ENCODE assay signal across 2 cellular contexts in the genomic region with DNA sequence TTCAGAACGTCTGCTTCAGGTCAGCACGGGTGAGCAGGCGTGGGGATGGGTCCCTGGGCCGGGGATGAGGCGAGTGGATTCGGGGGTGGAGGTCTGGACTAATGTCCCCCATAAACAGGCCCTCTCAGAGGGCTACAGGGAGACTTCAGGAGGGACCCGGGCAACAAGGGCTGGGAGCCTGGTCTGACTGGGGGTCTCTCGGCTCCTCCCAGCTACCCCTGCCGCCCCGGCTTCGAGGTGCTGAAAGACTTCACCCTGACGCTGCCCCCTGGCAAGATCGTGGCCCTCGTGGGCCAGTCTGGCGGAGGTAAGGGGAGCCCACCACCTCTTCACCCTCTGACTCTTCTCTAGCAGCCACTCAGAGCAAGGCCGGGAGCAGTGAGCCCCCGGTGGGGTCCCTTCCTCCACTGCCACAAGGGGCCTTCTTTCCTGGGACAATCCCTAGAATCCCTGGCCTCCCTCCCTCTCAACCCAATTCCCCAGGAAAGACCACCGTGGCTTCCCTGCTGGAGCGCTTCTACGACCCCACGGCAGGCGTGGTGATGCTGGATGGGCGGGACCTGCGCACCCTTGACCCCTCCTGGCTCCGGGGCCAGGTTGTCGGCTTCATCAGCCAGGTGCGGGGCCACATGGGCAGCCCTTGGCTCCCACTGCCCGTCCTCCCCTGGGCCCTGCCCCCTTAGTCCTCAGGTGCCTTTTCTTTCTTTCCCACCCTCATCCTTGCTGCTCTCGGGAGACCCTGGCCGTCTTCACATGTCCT.
TF ChIP-seq lines count a peak whose summit lies in the region.

No MANE protein-coding gene starts in this region.

TF ChIP-seq in A549, 52 proteins besides CTCF, POLR2A, EP300 and RAD21:
- TF ChIP-seq, protein P1, sequence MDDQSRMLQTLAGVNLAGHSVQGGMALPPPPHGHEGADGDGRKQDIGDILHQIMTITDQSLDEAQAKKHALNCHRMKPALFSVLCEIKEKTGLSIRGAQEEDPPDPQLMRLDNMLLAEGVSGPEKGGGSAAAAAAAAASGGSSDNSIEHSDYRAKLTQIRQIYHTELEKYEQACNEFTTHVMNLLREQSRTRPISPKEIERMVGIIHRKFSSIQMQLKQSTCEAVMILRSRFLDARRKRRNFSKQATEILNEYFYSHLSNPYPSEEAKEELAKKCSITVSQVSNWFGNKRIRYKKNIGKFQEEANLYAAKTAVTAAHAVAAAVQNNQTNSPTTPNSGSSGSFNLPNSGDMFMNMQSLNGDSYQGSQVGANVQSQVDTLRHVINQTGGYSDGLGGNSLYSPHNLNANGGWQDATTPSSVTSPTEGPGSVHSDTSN (IDR thresholded peaks at IDR 0.05), result no peak
- TF ChIP-seq FOXS1 (CRISPR knock-in tag; IDR thresholded peaks at IDR 0.05) (no peak), CBX2 (IDR thresholded peaks at IDR 0.05; ENCODE audit: borderline replicate concordance, low read depth) (no peak), RFX5 (IDR thresholded peaks at IDR 0.05) (no peak), SREBF2 (IDR thresholded peaks at IDR 0.05) (no peak), NR3C1 (IDR thresholded peaks at IDR 0.05) (no peak), RNF2 (IDR thresholded peaks at IDR 0.05; ENCODE audit: borderline replicate concordance, low read depth) (no peak), CEBPB (IDR thresholded peaks at IDR 0.05) (no peak), CHD4 (IDR thresholded peaks at IDR 0.05; ENCODE audit: borderline replicate concordance) (no peak), POLR2AphosphoS2 (conservative IDR thresholded peaks at IDR 0.05; ENCODE audit: low read length) (no peak), EHF (CRISPR knock-in tag; IDR thresholded peaks at IDR 0.05) (no peak), ZNF302 (CRISPR knock-in tag; IDR thresholded peaks at IDR 0.05) (no peak), ZC3H11A (IDR thresholded peaks at IDR 0.05) (no peak), HMGXB4 (CRISPR knock-in tag; IDR thresholded peaks at IDR 0.05; ENCODE audit: borderline replicate concordance) (no peak), ZSCAN20 (CRISPR knock-in tag; IDR thresholded peaks at IDR 0.05) (no peak), TFCP2L1 (CRISPR knock-in tag; IDR thresholded peaks at IDR 0.05) (no peak), HOXB13 (CRISPR knock-in tag; IDR thresholded peaks at IDR 0.05; ENCODE audit: low read depth) (no peak)
- TF ChIP-seq, protein P2, sequence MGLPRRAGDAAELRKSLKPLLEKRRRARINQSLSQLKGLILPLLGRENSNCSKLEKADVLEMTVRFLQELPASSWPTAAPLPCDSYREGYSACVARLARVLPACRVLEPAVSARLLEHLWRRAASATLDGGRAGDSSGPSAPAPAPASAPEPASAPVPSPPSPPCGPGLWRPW (IDR thresholded peaks at IDR 0.05), result no peak
- TF ChIP-seq, protein P3, sequence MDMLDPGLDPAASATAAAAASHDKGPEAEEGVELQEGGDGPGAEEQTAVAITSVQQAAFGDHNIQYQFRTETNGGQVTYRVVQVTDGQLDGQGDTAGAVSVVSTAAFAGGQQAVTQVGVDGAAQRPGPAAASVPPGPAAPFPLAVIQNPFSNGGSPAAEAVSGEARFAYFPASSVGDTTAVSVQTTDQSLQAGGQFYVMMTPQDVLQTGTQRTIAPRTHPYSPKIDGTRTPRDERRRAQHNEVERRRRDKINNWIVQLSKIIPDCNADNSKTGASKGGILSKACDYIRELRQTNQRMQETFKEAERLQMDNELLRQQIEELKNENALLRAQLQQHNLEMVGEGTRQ (IDR thresholded peaks at IDR 0.05), result no peak

TF ChIP-seq in IMR-90, 13 proteins besides CTCF, POLR2A, EP300 and RAD21:
- no peak for TF ChIP-seq CHD1 (IDR thresholded peaks at IDR 0.05; ENCODE audit: low read depth, low read length)
- TF ChIP-seq, protein P3 (IDR thresholded peaks at IDR 0.05; ENCODE audit: low read depth, low read length), result no peak
- TF ChIP-seq MAFK (IDR thresholded peaks at IDR 0.05; ENCODE audit: low read depth, low read length), result no peak
- no peak for TF ChIP-seq NFE2L2 (IDR thresholded peaks at IDR 0.05; ENCODE audit: low read depth, low read length)
- TF ChIP-seq CEBPB (IDR thresholded peaks at IDR 0.05; ENCODE audit: low read depth, low read length), result no peak
- no peak for TF ChIP-seq SMC3 (IDR thresholded peaks at IDR 0.05; ENCODE audit: low read depth, low read length)
- TF ChIP-seq BHLHE40 (IDR thresholded peaks at IDR 0.05; ENCODE audit: low read depth, low read length), result no peak
- TF ChIP-seq MXI1 (IDR thresholded peaks at IDR 0.05; ENCODE audit: borderline replicate concordance, low read depth, low read length), result no peak
- TF ChIP-seq RFX5 (IDR thresholded peaks at IDR 0.05; ENCODE audit: low read depth, low read length), result no peak
- TF ChIP-seq ELK1 (IDR thresholded peaks at IDR 0.05; ENCODE audit: borderline replicate concordance, low read depth, low read length), result no peak
- TF ChIP-seq RCOR1 (IDR thresholded peaks at IDR 0.05; ENCODE audit: insufficient replicate concordance, low read length), result no peak
- no peak for TF ChIP-seq MAZ (IDR thresholded peaks at IDR 0.05; ENCODE audit: borderline replicate concordance, low read depth, low read length)
- TF ChIP-seq FOS (IDR thresholded peaks at IDR 0.05; ENCODE audit: low read depth, low read length), result no peak
